In genomic region chr10:125886914-125887512, GRCh38 we compare ENCODE assay signal across 19 cellular contexts. TPM values are rescaled to one million over a fixed set of nuclear protein-coding genes. Genes with fewer than 3 reads are reported as not detected.
"Had no signal": no experiment of that assay in that cellular context is flagged by ENCODE, and none has a peak within 500 bp of the region (broad histone marks: within the 10 kb centered on the region; RNA-seq: fewer than 3 reads in every experiment).

No MANE protein-coding gene starts in this region.

- ATAC-seq: left lobe of liver had no signal

- DNase-seq: activated CD4-positive, alpha-beta T cell treated with anti-CD3 and anti-CD28 coated beads for 1 hour; activated gamma-delta T cell; adrenal gland; effector CD4-positive, alpha-beta T cell; hypothalamus; islet precursor cell; midbrain; nucleus accumbens; posterior cingulate gyrus; stimulated activated CD4-positive, alpha-beta T cell treated with anti-CD3 and anti-CD28 coated beads, Interleukin-2, amount 100 ng/mL, for 48 hours; T-helper 2 cell; uterus; WERI-Rb-1 had no signal

- H3K4me1 ChIP-seq: adrenal gland, tibial nerve, uterus had no signal

- H3K4me1 Mint-ChIP-seq: activated naive CD4-positive, alpha-beta T cell treated with anti-CD3 and anti-CD28 coated beads, Interleukin-2, amount 50 U/mL, for 24 hours had no signal

- H3K27me3 Mint-ChIP-seq: activated naive CD4-positive, alpha-beta T cell treated with anti-CD3 and anti-CD28 coated beads, Interleukin-2, amount 50 U/mL, for 24 hours; stimulated activated naive CD8-positive, alpha-beta T cell treated with anti-CD3 and anti-CD28 coated beads, Interleukin-15, Interleukin-2, amounts not matched to agents 100 ng/mL and 50 ng/mL, for 24 hours had no signal

- H3K9me3 Mint-ChIP-seq: activated naive CD4-positive, alpha-beta T cell treated with anti-CD3 and anti-CD28 coated beads, Interleukin-2, amount 50 U/mL, for 24 hours; stimulated activated naive CD8-positive, alpha-beta T cell treated with anti-CD3 and anti-CD28 coated beads, Interleukin-15, Interleukin-2, amounts not matched to agents 100 ng/mL and 50 ng/mL, for 24 hours had no signal

- H3K27ac ChIP-seq: adrenal gland, tibial nerve, uterus, WERI-Rb-1 had no signal

- H3K4me3 Mint-ChIP-seq: activated naive CD4-positive, alpha-beta T cell treated with anti-CD3 and anti-CD28 coated beads, Interleukin-2, amount 50 U/mL, for 24 hours; nephron; stimulated activated naive CD8-positive, alpha-beta T cell treated with anti-CD3 and anti-CD28 coated beads, Interleukin-15, Interleukin-2, amounts not matched to agents 100 ng/mL and 50 ng/mL, for 24 hours had no signal

- FAIRE-seq: frontal cortex had no signal

- H3K36me3 ChIP-seq: adrenal gland, uterus, WERI-Rb-1 had no signal

- H3K9me3 ChIP-seq: adrenal gland, tibial nerve, uterus had no signal

- H3K27me3 ChIP-seq: adrenal gland, tibial nerve, uterus had no signal

- H3K4me3 ChIP-seq: adrenal gland, tibial nerve, uterus had no signal

- H3K27ac Mint-ChIP-seq: activated naive CD4-positive, alpha-beta T cell treated with anti-CD3 and anti-CD28 coated beads, Interleukin-2, amount 50 U/mL, for 24 hours; nephron; stimulated activated naive CD8-positive, alpha-beta T cell treated with anti-CD3 and anti-CD28 coated beads, Interleukin-15, Interleukin-2, amounts not matched to agents 100 ng/mL and 50 ng/mL, for 24 hours had no signal

RNA-seq across cellular contexts. Expression of gene FANK1, which starts 9.4 kb away (rescaled TPM):
- total RNA-seq: left lobe of liver had no signal
